ENCODE assay signal across 1 cellular context in the genomic region with DNA sequence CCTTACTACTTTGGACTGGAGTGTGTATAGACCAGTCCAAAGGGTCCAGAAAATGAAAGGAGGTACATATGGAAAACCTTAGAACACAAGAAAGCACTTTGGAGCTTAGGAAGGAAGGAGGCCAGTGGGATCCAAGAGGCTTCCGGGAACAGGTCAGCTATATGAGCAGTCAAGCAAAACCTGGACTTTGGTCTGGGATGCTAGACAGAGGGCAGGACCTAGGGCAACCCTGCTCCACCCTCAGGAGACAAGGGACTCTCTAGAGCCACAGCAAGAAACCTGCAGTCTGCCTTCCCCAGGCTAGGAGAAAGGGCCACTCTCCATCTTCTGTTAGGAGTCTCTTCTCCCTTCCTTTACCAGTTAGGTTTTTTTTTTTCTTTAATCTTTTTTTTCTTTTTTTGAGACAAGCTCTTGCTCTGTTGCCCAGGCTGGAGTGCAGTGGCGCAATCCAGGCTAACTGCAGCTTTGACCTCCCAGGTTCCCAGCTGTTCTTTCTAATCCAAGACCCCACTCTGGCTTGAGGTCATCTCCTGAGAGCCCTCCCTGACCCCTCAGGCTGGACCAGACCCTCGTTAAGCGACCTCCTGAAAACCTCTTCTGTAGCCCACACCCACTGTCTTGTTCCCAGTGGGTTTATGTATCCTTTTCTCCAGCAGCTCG.
TF ChIP-seq lines count a peak whose summit lies in the region.

No MANE protein-coding gene starts in this region.

TF ChIP-seq in K562, 482 proteins besides CTCF, POLR2A, EP300 and RAD21 (continued from another document):
- TF ChIP-seq ZNF395 (CRISPR knock-in tag; IDR thresholded peaks at IDR 0.05) (0 out of 2 replicates have a peak, but pooled peaks have one; percentile 35), MAZ (CRISPR knock-in tag; conservative IDR thresholded peaks at IDR 0.05 in 1 of 2, IDR thresholded peaks at IDR 0.05 in 1 of 2) (0 out of 4 replicates have a peak, but pooled peaks of 1 of the 2 experiments have one; percentile 8), ZNF384 (IDR thresholded peaks at IDR 0.05; ENCODE audit: low read depth, low read length) (no peak), NFATC3 (IDR thresholded peaks at IDR 0.05) (no peak), POLR2AphosphoS5 (IDR thresholded peaks at IDR 0.05; ENCODE audit: control insufficient read depth, insufficient read depth, low read depth, low read length) (0 out of 2 replicates have a peak, but pooled peaks have one; percentile 17), CEBPB (tag; IDR thresholded peaks at IDR 0.05) (peak; percentile 54; the same call in 1 of the 2 replicates), AFF4 (CRISPR knock-in tag; IDR thresholded peaks at IDR 0.05) (no peak), ZNF766 (CRISPR knock-in tag; conservative IDR thresholded peaks at IDR 0.05) (0 out of 2 replicates have a peak, but pooled peaks have one; percentile 32)
- TF ChIP-seq, protein P1, sequence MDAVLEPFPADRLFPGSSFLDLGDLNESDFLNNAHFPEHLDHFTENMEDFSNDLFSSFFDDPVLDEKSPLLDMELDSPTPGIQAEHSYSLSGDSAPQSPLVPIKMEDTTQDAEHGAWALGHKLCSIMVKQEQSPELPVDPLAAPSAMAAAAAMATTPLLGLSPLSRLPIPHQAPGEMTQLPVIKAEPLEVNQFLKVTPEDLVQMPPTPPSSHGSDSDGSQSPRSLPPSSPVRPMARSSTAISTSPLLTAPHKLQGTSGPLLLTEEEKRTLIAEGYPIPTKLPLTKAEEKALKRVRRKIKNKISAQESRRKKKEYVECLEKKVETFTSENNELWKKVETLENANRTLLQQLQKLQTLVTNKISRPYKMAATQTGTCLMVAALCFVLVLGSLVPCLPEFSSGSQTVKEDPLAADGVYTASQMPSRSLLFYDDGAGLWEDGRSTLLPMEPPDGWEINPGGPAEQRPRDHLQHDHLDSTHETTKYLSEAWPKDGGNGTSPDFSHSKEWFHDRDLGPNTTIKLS (IDR thresholded peaks at IDR 0.05; ENCODE audit: borderline replicate concordance, low read depth), result no peak
- TF ChIP-seq, protein P2, sequence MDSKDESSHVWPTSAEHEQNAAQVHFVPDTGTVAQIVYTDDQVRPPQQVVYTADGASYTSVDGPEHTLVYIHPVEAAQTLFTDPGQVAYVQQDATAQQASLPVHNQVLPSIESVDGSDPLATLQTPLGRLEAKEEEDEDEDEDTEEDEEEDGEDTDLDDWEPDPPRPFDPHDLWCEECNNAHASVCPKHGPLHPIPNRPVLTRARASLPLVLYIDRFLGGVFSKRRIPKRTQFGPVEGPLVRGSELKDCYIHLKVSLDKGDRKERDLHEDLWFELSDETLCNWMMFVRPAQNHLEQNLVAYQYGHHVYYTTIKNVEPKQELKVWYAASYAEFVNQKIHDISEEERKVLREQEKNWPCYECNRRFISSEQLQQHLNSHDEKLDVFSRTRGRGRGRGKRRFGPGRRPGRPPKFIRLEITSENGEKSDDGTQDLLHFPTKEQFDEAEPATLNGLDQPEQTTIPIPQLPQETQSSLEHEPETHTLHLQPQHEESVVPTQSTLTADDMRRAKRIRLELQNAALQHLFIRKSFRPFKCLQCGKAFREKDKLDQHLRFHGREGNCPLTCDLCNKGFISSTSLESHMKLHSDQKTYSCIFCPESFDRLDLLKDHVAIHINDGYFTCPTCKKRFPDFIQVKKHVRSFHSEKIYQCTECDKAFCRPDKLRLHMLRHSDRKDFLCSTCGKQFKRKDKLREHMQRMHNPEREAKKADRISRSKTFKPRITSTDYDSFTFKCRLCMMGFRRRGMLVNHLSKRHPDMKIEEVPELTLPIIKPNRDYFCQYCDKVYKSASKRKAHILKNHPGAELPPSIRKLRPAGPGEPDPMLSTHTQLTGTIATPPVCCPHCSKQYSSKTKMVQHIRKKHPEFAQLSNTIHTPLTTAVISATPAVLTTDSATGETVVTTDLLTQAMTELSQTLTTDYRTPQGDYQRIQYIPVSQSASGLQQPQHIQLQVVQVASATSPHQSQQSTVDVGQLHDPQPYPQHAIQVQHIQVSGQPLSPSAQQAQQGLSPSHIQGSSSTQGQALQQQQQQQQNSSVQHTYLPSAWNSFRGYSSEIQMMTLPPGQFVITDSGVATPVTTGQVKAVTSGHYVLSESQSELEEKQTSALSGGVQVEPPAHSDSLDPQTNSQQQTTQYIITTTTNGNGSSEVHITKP (IDR thresholded peaks at IDR 0.05; ENCODE audit: partially characterized antibody), result peak; percentile 32
- TF ChIP-seq, protein P3, sequence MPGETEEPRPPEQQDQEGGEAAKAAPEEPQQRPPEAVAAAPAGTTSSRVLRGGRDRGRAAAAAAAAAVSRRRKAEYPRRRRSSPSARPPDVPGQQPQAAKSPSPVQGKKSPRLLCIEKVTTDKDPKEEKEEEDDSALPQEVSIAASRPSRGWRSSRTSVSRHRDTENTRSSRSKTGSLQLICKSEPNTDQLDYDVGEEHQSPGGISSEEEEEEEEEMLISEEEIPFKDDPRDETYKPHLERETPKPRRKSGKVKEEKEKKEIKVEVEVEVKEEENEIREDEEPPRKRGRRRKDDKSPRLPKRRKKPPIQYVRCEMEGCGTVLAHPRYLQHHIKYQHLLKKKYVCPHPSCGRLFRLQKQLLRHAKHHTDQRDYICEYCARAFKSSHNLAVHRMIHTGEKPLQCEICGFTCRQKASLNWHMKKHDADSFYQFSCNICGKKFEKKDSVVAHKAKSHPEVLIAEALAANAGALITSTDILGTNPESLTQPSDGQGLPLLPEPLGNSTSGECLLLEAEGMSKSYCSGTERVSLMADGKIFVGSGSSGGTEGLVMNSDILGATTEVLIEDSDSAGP (CRISPR knock-in tag; IDR thresholded peaks at IDR 0.05), result no peak
TF ChIP-seq in K562: peak in this region for 7.
